In the genomic region with DNA sequence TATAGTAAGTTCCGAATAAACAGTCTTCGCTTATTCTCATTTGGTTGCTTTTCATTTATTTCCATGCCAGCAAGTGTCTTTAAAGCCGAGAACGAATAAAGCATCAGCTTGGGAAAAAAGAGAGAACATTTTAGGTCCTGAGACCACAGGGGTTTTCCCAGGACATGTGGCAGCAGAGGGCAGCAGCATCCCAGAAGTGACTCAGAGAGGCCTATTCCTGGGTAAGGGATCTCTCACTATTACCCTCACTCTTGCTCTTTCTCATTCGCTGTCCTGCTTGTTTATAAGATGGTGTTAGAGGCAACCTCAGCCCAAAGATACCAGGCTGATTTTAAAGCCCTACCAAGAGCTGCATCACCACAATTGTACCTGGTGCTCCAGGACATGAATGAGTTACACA, we compare ENCODE assay signal across 18 cellular contexts. TPM values are rescaled to one million over a fixed set of nuclear protein-coding genes. Genes with fewer than 3 reads are reported as not detected.
"Had no signal": no experiment of that assay in that cellular context is flagged by ENCODE, and none has a peak within 500 bp of the region (broad histone marks: within the 10 kb centered on the region; RNA-seq: fewer than 3 reads in every experiment).

No MANE protein-coding gene starts in this region.

RNA-seq across cellular contexts. Expression of gene TCP11X2, which starts 7.2 kb away (rescaled TPM):
- total RNA-seq: esophagus muscularis mucosa; fibroblast of villous mesenchyme; gastroesophageal sphincter; kidney; left cardiac atrium; lower leg skin; mammary epithelial cell; mesenteric fat pad; mononuclear cell; naive thymus-derived CD4-positive, alpha-beta T cell; osteoblast; pulmonary artery endothelial cell; thoracic aorta; transverse colon; ureter had no signal
- polyA plus RNA-seq: immature natural killer cell; mammary epithelial cell; naive thymus-derived CD4-positive, alpha-beta T cell; small intestine; stomach had no signal

RNA-seq across cellular contexts. Expression of gene TMSB15A, which starts 37.8 kb away (rescaled TPM):
- total RNA-seq: kidney, left cardiac atrium, lower leg skin, mesenteric fat pad, osteoblast, transverse colon, ureter had no signal
- polyA plus RNA-seq: naive thymus-derived CD4-positive, alpha-beta T cell had no signal

RNA-seq across cellular contexts. Expression of gene NXF2B, which starts 39.0 kb away (rescaled TPM):
- total RNA-seq: fibroblast of villous mesenchyme; gastroesophageal sphincter; left cardiac atrium; lower leg skin; mammary epithelial cell; mesenteric fat pad; mononuclear cell; naive thymus-derived CD4-positive, alpha-beta T cell; osteoblast; pulmonary artery endothelial cell; stomach; thoracic aorta; transverse colon; ureter had no signal
- polyA plus RNA-seq: immature natural killer cell; mammary epithelial cell; naive thymus-derived CD4-positive, alpha-beta T cell; stomach had no signal
